ENCODE assay signal across 8 cellular contexts in genomic region chr6:125789167-125789566, GRCh38. TPM values are rescaled to one million over a fixed set of nuclear protein-coding genes. Genes with fewer than 3 reads are reported as not detected.
DNase-seq lines count a peak whose midpoint lies in the region; ATAC-seq, FAIRE-seq and TF ChIP-seq lines count a peak whose summit lies in the region.

No MANE protein-coding gene starts in this region.

- no peak overlapping the region for H3K56ac ChIP-seq in H1 (replicated peaks; ENCODE audit: insufficient read length, low read depth, low read length)

- H4K91ac ChIP-seq in H1 (replicated peaks; ENCODE audit: insufficient read length, low read length) = no peak overlapping the region

- no peak for ATAC-seq in CD8-positive, alpha-beta T cell
- ATAC-seq in Panc1 (no peak), HG03457 (IDR thresholded peaks at IDR 0.05; ENCODE audit: unreplicated experiment) (no peak), HG03097 (IDR thresholded peaks at IDR 0.05; ENCODE audit: low FRiP score, unreplicated experiment) (no peak), GM19395 (IDR thresholded peaks at IDR 0.05; ENCODE audit: unreplicated experiment) (no peak)

- no peak overlapping the region for H3K14ac ChIP-seq in H1 (ENCODE audit: insufficient read length)

- peak overlapping the region; percentile 73 to 89; a peak in 2 of 4 replicates for H3K4me2 ChIP-seq in H1 (ENCODE audit: insufficient read depth in 1 of 2, low read depth in 2 of 2, low read length in 2 of 2)

- no peak for TF ChIP-seq POLR2A in H1 (IDR thresholded peaks at IDR 0.05; ENCODE audit: control extremely low read depth in 1 of 2, low read depth in 2 of 2, low read length in 2 of 2)

- no peaks in the 10 kb centered on the region for H3K9me3 Mint-ChIP-seq in CD8-positive, alpha-beta T cell
- H3K9me3 Mint-ChIP-seq in osteocyte (ENCODE audit: unreplicated experiment) = no peaks in the 10 kb centered on the region

- no peak overlapping the region for H3K9ac ChIP-seq in H1 (replicated peaks in 1 of 4; ENCODE audit: extremely low read depth in 1 of 4, low read depth in 3 of 4, low read length in 3 of 4)

- no peak overlapping the region for H4K8ac ChIP-seq in H1 (ENCODE audit: extremely low read depth, insufficient read depth, low read length)

- H3K36me3 Mint-ChIP-seq in CD8-positive, alpha-beta T cell = peaks cover 16% of the 10 kb centered on the region
- H3K36me3 Mint-ChIP-seq in osteocyte (ENCODE audit: unreplicated experiment) = peaks cover 5% of the 10 kb centered on the region

- FAIRE-seq in H1 (lab: Jason Lieb, UNC) = no peak

- no peak overlapping the region for H2AK5ac ChIP-seq in H1 (ENCODE audit: low read depth, low read length)

- in situ Hi-C loops in Panc1 (cut with HindIII; ENCODE audit: low pct_unique_long_range_greater_than_20kb, low sequenced_read_pairs) = no loop called here

- H3K4me3 Mint-ChIP-seq in CD8-positive, alpha-beta T cell = peak overlapping the region; percentile 91
- H3K4me3 Mint-ChIP-seq in osteocyte (ENCODE audit: unreplicated experiment) = peak overlapping the region; percentile 77

- no peak for TF ChIP-seq EP300 in H1 (IDR thresholded peaks at IDR 0.05; ENCODE audit: borderline replicate concordance in 1 of 2, low read depth in 2 of 2, low read length in 2 of 2)

- H3K36me3 ChIP-seq in CD8-positive, alpha-beta T cell (ENCODE audit: insufficient read depth, low read length) = no peaks in the 10 kb centered on the region
- H3K36me3 ChIP-seq in Panc1 (ENCODE audit: control insufficient read depth, insufficient read depth, low read length) (no peaks in the 10 kb centered on the region; the same call in 1 of the 2 replicates), H1 (ENCODE audit: control insufficient read depth in 2 of 4, insufficient read depth in 4 of 4, low read length in 3 of 4) (no peaks in the 10 kb centered on the region)

- H3K9me3 ChIP-seq in CD8-positive, alpha-beta T cell (ENCODE audit: low read length) = no peaks in the 10 kb centered on the region
- H3K9me3 ChIP-seq in Panc1 (ENCODE audit: control insufficient read depth, insufficient read depth, low read depth, low read length) (no peaks in the 10 kb centered on the region), H1 (ENCODE audit: insufficient read depth in 2 of 2, low read depth in 1 of 2, low read length in 1 of 2) (no peaks in the 10 kb centered on the region)

- H3K4me3 ChIP-seq in CD8-positive, alpha-beta T cell (ENCODE audit: low read depth, low read length) = no peak overlapping the region
- H3K4me3 ChIP-seq in Panc1 (ENCODE audit: low read depth in 2 of 2, low read length in 2 of 2) (peak overlapping the region in 1 of 2 experiments; percentile 96; a peak in 1 of 4 replicates), H1 (ENCODE audit: extremely low read depth in 1 of 4, insufficient read depth in 2 of 4, low read depth in 3 of 4, low read length in 4 of 4) (peak overlapping the region in 1 of 4 experiments; percentile 75; a peak in 1 of 8 replicates)

- BruUV-seq in Panc1 (replicated peaks; lab: Mats Ljungman, UMichigan) = TSS peak; percentile 63

- peaks cover 23% of the 10 kb centered on the region for H3K4me1 ChIP-seq in CD8-positive, alpha-beta T cell (ENCODE audit: insufficient read depth, low read length)
- H3K4me1 ChIP-seq in Panc1 (ENCODE audit: control insufficient read depth, insufficient read depth, low read length) = peaks cover 35% of the 10 kb centered on the region
- H3K4me1 ChIP-seq in H1 (replicated peaks in 1 of 4; ENCODE audit: control insufficient read depth in 3 of 4, insufficient read depth in 4 of 4, low read length in 3 of 4) = peaks cover 2 to 10% (median 4%) of the 10 kb centered on the region in 4 experiments; a peak in 4 of 7 replicates

- no peak overlapping the region for H4K5ac ChIP-seq in H1 (ENCODE audit: insufficient read length, low read depth, low read length)

- no peak for DNase-seq in CD8-positive, alpha-beta T cell
- no peak for DNase-seq in Panc1 (ENCODE audit: low read depth, low spot score)
- DNase-seq in H1 (ENCODE audit: low read depth in 1 of 2, low spot score in 2 of 2) = no peak
- no peak for DNase-seq in osteocyte (ENCODE audit: extremely low spot score, unreplicated experiment)
- DNase-seq in T-helper 9 cell = no peak

- TF ChIP-seq RAD21 in H1 (IDR thresholded peaks at IDR 0.05 in 1 of 2, conservative IDR thresholded peaks at IDR 0.05 in 1 of 2; ENCODE audit: low read depth in 2 of 2, low read length in 2 of 2) = no peak

- H2AFZ ChIP-seq in H1 (ENCODE audit: low read length) = no peak overlapping the region

- H3K4ac ChIP-seq in H1 (replicated peaks; ENCODE audit: insufficient read length, low read depth, low read length) = no peak overlapping the region

- H3K18ac ChIP-seq in H1 (ENCODE audit: extremely low read depth, low read length) = no peak overlapping the region

- no peaks in the 10 kb centered on the region for H3K27me3 ChIP-seq in CD8-positive, alpha-beta T cell (ENCODE audit: insufficient read depth, low read length)
- no peaks in the 10 kb centered on the region for H3K27me3 ChIP-seq in Panc1 (ENCODE audit: control insufficient read depth, insufficient read depth, low read length)
- H3K27me3 ChIP-seq in H1 (replicated peaks in 1 of 4; ENCODE audit: control insufficient read depth in 3 of 4, extremely low read depth in 1 of 4, insufficient read depth in 3 of 4, low read length in 3 of 4) = no peaks in the 10 kb centered on the region; a peak in 1 of 7 replicates

- CTCF ChIA-PET in CD8-positive, alpha-beta T cell (lab: Charles Lee) = interaction anchor here (2.8 to 3.8 kb wide), 4 partner anchors 8 to 186 kb away, joined by 8 to 54 read pairs (median 30); partner anchors contain the start of gene HINT3
- CTCF ChIA-PET in Panc1 (lab: Charles Lee) (interaction anchor here (0.9 kb wide), 1 partner anchor 167 kb away, joined by 5 read pairs; the partner anchor contains the start of gene HINT3), H1 (lab: Charles Lee; ENCODE audit: partially characterized antibody) (interaction anchor here (0.6 to 6.2 kb wide), 12 partner anchors 9 to 597 kb away, joined by 3 to 77 read pairs (median 10); partner anchors contain the start of gene HINT3)

- H2BK20ac ChIP-seq in H1 (ENCODE audit: low read length) = no peak overlapping the region

- no peaks in the 10 kb centered on the region for H4K20me1 ChIP-seq in H1 (replicated peaks in 1 of 2; ENCODE audit: control insufficient read depth in 1 of 2, insufficient read depth in 2 of 2, low read length in 2 of 2)

- H2BK12ac ChIP-seq in H1 (ENCODE audit: low read depth, low read length) = no peak overlapping the region

- peak overlapping the region; percentile 72 for H3K27ac ChIP-seq in CD8-positive, alpha-beta T cell (ENCODE audit: low read depth, low read length)
- H3K27ac ChIP-seq in Panc1 (ENCODE audit: low read length) (peak overlapping the region; percentile 98), H1 (ENCODE audit: low read depth, low read length) (no peak overlapping the region)

- H2BK15ac ChIP-seq in H1 (ENCODE audit: low read length) = no peak overlapping the region

- H3K79me2 ChIP-seq in H1 (ENCODE audit: control insufficient read depth in 1 of 2, insufficient read depth in 2 of 2, low read length in 2 of 2) = 0 out of 4 replicates have a peak, but pooled peaks cover 0 to 5% of the 10 kb centered on the region in 2 experiments

- H3K27me3 Mint-ChIP-seq in CD8-positive, alpha-beta T cell (ENCODE audit: low read depth) = no peaks in the 10 kb centered on the region
- no peaks in the 10 kb centered on the region for H3K27me3 Mint-ChIP-seq in osteocyte (ENCODE audit: unreplicated experiment)

- intact Hi-C loops in CD8-positive, alpha-beta T cell (cut with DNase I, micrococcal nuclease) = loop anchor here in 1 of 2 experiments (5.0 to 10.0 kb wide), 2 partner anchors 37 to 556 kb away; partner anchors contain the start of gene CENPW
- intact Hi-C loops in Panc1 (cut with micrococcal nuclease; ENCODE audit: unreplicated experiment) = no loop called here

- H2BK120ac ChIP-seq in H1 (replicated peaks; ENCODE audit: low read depth, low read length) = no peak overlapping the region

- 86% methylated on average over 1 of the region's 1 CpG; no CpG with 5 or more reads in 1 of the 2 experiments for WGBS in H1 (ENCODE audit: extremely low coverage in 1 of 2, insufficient coverage in 1 of 2, insufficient read length in 1 of 2, insufficient replicate concordance in 2 of 2, low coverage in 1 of 2, low lambda C conversion rate in 2 of 2, missing lambda C conversion rate in 1 of 2), 2 experiments

- no peak for TF ChIP-seq CTCF in CD8-positive, alpha-beta T cell (IDR thresholded peaks at IDR 0.05)
- TF ChIP-seq CTCF in Panc1 (IDR thresholded peaks at IDR 0.05) (no peak), H1 (IDR thresholded peaks at IDR 0.05; ENCODE audit: control extremely low read depth in 1 of 3, insufficient read depth in 1 of 3, low read depth in 1 of 3, low read length in 3 of 3) (no peak), osteocyte (IDR thresholded peaks at IDR 0.05) (no peak)

- no peak overlapping the region for H3K23ac ChIP-seq in H1 (ENCODE audit: insufficient read length)

- H3K27ac Mint-ChIP-seq in CD8-positive, alpha-beta T cell = peak overlapping the region; percentile 98
- H3K27ac Mint-ChIP-seq in osteocyte (ENCODE audit: unreplicated experiment) = peak overlapping the region; percentile 96

- H2BK5ac ChIP-seq in H1 (ENCODE audit: low read depth, low read length) = no peak overlapping the region

- POLR2A ChIA-PET in CD8-positive, alpha-beta T cell (lab: Charles Lee) = interaction anchor here (0.7 to 6.6 kb wide), 8 partner anchors 9 to 488 kb away, joined by 3 to 257 read pairs (median 10); partner anchors contain the start of genes HDDC2, HEY2, HINT3 and TRMT11
- POLR2A ChIA-PET in Panc1 (lab: Charles Lee) = interaction anchor here (0.6 to 1.5 kb wide), 2 partner anchors 8 to 155 kb away, joined by 3 to 8 read pairs; no protein-coding TSS in a partner anchor
- POLR2A ChIA-PET in H1 (lab: Charles Lee; ENCODE audit: partially characterized antibody) = interaction anchor here (1.5 to 3.2 kb wide), 5 partner anchors 8 to 198 kb away, joined by 6 to 66 read pairs (median 12); partner anchors contain the start of gene TRMT11

- H3K23me2 ChIP-seq in H1 (ENCODE audit: low read depth, low read length) = peaks cover 11% of the 10 kb centered on the region

- H3K79me1 ChIP-seq in H1 (ENCODE audit: low read depth, low read length) = no peaks in the 10 kb centered on the region

- peaks cover 42% of the 10 kb centered on the region for H3K4me1 Mint-ChIP-seq in CD8-positive, alpha-beta T cell (ENCODE audit: low read depth)
- H3K4me1 Mint-ChIP-seq in osteocyte (ENCODE audit: unreplicated experiment) = peaks cover 47% of the 10 kb centered on the region

RNA-seq across cellular contexts. Expression of gene NCOA7, which starts 1.6 kb away (rescaled TPM):
- 10 to 100 TPM; 27.2 to 28.6 TPM for total RNA-seq in CD8-positive, alpha-beta T cell
- total RNA-seq in Panc1 (2021; ENCODE audit: unreplicated experiment) (37.3 TPM), osteocyte (63.5 and 65.7 TPM in 2 replicates)
- polyA plus RNA-seq in Panc1 (2012; ENCODE audit: insufficient read length) = 17.1 TPM
- 10.3 and 10.7 TPM in 2 replicates for total RNA-seq in H1 (2021; fragmentation: NEBNext Ultra II Directional; extraction: Animal tissue kit (Norgen Biotek cat#: 25700))
- 2.0 and 2.6 TPM in 2 replicates for polyA plus RNA-seq in H1 (2011; rRNA removed)
- polyA plus RNA-seq in H1 (2011; cell fraction: cytosol; rRNA removed) = 4.1 TPM
- polyA plus RNA-seq in H1 (2011; cell fraction: nucleus; rRNA removed) = 6.6 TPM
- 5.3 to 12.3 TPM (median 5.7 TPM) in 4 replicates for polyA plus RNA-seq in H1 (2012, experiment 1 of 2)
- polyA plus RNA-seq in H1 (2012, experiment 2 of 2) = 0.34 TPM
- polyA plus RNA-seq in H1 (2013, experiment 1 of 2) = 7.8 TPM
- polyA plus RNA-seq in H1 (2013, experiment 2 of 2) = 6.5 TPM
- 19.8 and 24.2 TPM in 2 replicates for polyA minus RNA-seq in H1 (2011; rRNA and poly(A)+ RNA removed)
- polyA minus RNA-seq in H1 (2011; cell fraction: cytosol; rRNA and poly(A)+ RNA removed) = 7.0 TPM
- polyA minus RNA-seq in H1 (2011; cell fraction: nucleus; rRNA and poly(A)+ RNA removed) = 12.3 TPM

RNA-seq across cellular contexts. Expression of gene HEY2, which starts 39.7 kb away (rescaled TPM):
- total RNA-seq in CD8-positive, alpha-beta T cell = under 1 TPM; 0.11 to 0.33 TPM
- not detected for total RNA-seq in Panc1 (2021; ENCODE audit: unreplicated experiment)
- polyA plus RNA-seq in Panc1 (2012; ENCODE audit: insufficient read length) = not detected
- total RNA-seq in H1 (2021; fragmentation: NEBNext Ultra II Directional; extraction: Animal tissue kit (Norgen Biotek cat#: 25700)) = 16.2 and 17.7 TPM in 2 replicates
- polyA plus RNA-seq in H1 (2011; rRNA removed) = 9.1 and 12.6 TPM in 2 replicates
- polyA plus RNA-seq in H1 (2011; cell fraction: cytosol; rRNA removed) = 7.7 TPM
- polyA plus RNA-seq in H1 (2011; cell fraction: nucleus; rRNA removed) = 8.0 TPM
- polyA plus RNA-seq in H1 (2012, experiment 1 of 2) = 6.4 to 8.2 TPM (median 7.2 TPM) in 4 replicates
- 6.0 TPM for polyA plus RNA-seq in H1 (2012, experiment 2 of 2)
- polyA plus RNA-seq in H1 (2013, experiment 1 of 2) = 10.8 TPM
- 11.3 TPM for polyA plus RNA-seq in H1 (2013, experiment 2 of 2)
- 4.2 TPM in 2 replicates for polyA minus RNA-seq in H1 (2011; rRNA and poly(A)+ RNA removed)
- 7.3 TPM for polyA minus RNA-seq in H1 (2011; cell fraction: cytosol; rRNA and poly(A)+ RNA removed)
- 6.2 TPM for polyA minus RNA-seq in H1 (2011; cell fraction: nucleus; rRNA and poly(A)+ RNA removed)
- 22.7 and 25.8 TPM in 2 replicates for total RNA-seq in osteocyte

Comparison
In these comparisons a context has a peak if more than half of its experiments do, and no peak if none do; other contexts are left out.
1. RNA of gene HEY2, which starts 39.7 kb away (total RNA-seq): 22.7 to 25.8 TPM in osteocyte and 16.2 to 17.7 TPM in H1; 0.11 to 0.33 TPM in CD8-positive, alpha-beta T cell and not detected in Panc1 (single experiment); every median in the first group is over 10 times any median in the second.